Comparison of ENCODE assay signal across 9 cellular contexts in genomic region chr20:53623127-53623453, GRCh38. TPM values are rescaled to one million over a fixed set of nuclear protein-coding genes. Genes with fewer than 3 reads are reported as not detected.
DNase-seq lines count a peak whose midpoint lies in the region; ATAC-seq and TF ChIP-seq lines count a peak whose summit lies in the region.
"Had no signal": no experiment of that assay in that cellular context is flagged by ENCODE, and none has a peak within 500 bp of the region (broad histone marks: within the 10 kb centered on the region; RNA-seq: fewer than 3 reads in every experiment).

No MANE protein-coding gene starts in this region.

- WGBS in HUES64, result 6% methylated on average over 3 of the region's 3 CpGs
- no CpG with 5 or more reads among the region's 3 CpGs for WGBS in neuronal stem cell (ENCODE audit: extremely low coverage in 2 of 2, insufficient read length in 2 of 2, insufficient replicate concordance in 1 of 2), 2 donors

- intact Hi-C loops in CD8-positive, alpha-beta T cell (cut with DNase I, micrococcal nuclease), result no loop called here
- intact Hi-C loops in dorsolateral prefrontal cortex (cut with DNase I), result no loop called here

- H3K4ac ChIP-seq in neuronal stem cell (ENCODE audit: low read length), result no peak overlapping the region

- no peak overlapping the region for H2BK5ac ChIP-seq in neuronal stem cell (ENCODE audit: low read length)

- no peaks in the 10 kb centered on the region for H3K36me3 Mint-ChIP-seq in CD8-positive, alpha-beta T cell

- H2BK15ac ChIP-seq in neuronal stem cell (ENCODE audit: low read length), result no peak overlapping the region

- H3K23ac ChIP-seq in neuronal stem cell (ENCODE audit: low read depth, low read length, poor library complexity), result no peak overlapping the region

- H3K9me3 ChIP-seq in CD8-positive, alpha-beta T cell (ENCODE audit: low read length), result no peaks in the 10 kb centered on the region
- no peaks in the 10 kb centered on the region for H3K9me3 ChIP-seq in HUES64 (ENCODE audit: insufficient read depth, low read depth, low read length)
- no peaks in the 10 kb centered on the region for H3K9me3 ChIP-seq in neuronal stem cell (replicated peaks in 1 of 2; ENCODE audit: control insufficient read depth in 2 of 2, insufficient read depth in 1 of 2, low read depth in 1 of 2, low read length in 2 of 2)

- DNase-seq in CD8-positive, alpha-beta T cell, result no peak
- DNase-seq in dorsolateral prefrontal cortex (no peak), neuronal stem cell (ENCODE audit: low spot score) (no peak), NCI-H226 (no peak), SIG-M5 treated with dmso at 0.1 percent for 504 hours (lab: John Stamatoyannopoulos, UW; ENCODE audit: unreplicated experiment) (no peak), iPS-NIHi11 (ENCODE audit: low spot score) (no peak)
- DNase-seq: occipital lobe had no signal

- H3K4me1 Mint-ChIP-seq in CD8-positive, alpha-beta T cell (ENCODE audit: low read depth), result peaks cover 42% of the 10 kb centered on the region

- TF ChIP-seq CTCF in CD8-positive, alpha-beta T cell (IDR thresholded peaks at IDR 0.05), result no peak
- peak in 5 of 56 donors; percentile 18 to 35 (median 22) for TF ChIP-seq CTCF in dorsolateral prefrontal cortex (IDR thresholded peaks at IDR 0.05 in 54 of 56, conservative IDR thresholded peaks at IDR 0.05 in 2 of 56; ENCODE audit: low read depth in 1 of 56, partially characterized antibody in 56 of 56)

- H3K18ac ChIP-seq in neuronal stem cell (ENCODE audit: low read length), result no peak overlapping the region

- peak overlapping the region; percentile 75 for H3K9ac ChIP-seq in HUES64 (ENCODE audit: low read depth, low read length)
- H3K9ac ChIP-seq in neuronal stem cell (ENCODE audit: low read depth, low read length, poor library complexity), result no peak overlapping the region

- H3K36me3 ChIP-seq in CD8-positive, alpha-beta T cell (ENCODE audit: insufficient read depth, low read length), result no peaks in the 10 kb centered on the region
- H3K36me3 ChIP-seq in HUES64 (ENCODE audit: insufficient read depth, low read length), result no peaks in the 10 kb centered on the region
- H3K36me3 ChIP-seq in neuronal stem cell (replicated peaks in 1 of 2; ENCODE audit: control insufficient read depth in 2 of 2, insufficient read depth in 2 of 2, low read length in 2 of 2), result no peaks in the 10 kb centered on the region

- no peak overlapping the region for H3K14ac ChIP-seq in neuronal stem cell (ENCODE audit: low read length)

- POLR2A ChIA-PET in CD8-positive, alpha-beta T cell (lab: Charles Lee), result interaction anchor here (0.6 to 4.8 kb wide), 12 partner anchors 9 to 327 kb away, joined by 3 to 53 read pairs (median 4); no protein-coding TSS in a partner anchor

- H3K79me1 ChIP-seq in neuronal stem cell (ENCODE audit: low read depth, low read length), result no peaks in the 10 kb centered on the region

- H3K4me3 Mint-ChIP-seq in CD8-positive, alpha-beta T cell, result peak overlapping the region; percentile 80

- H3K27me3 ChIP-seq in CD8-positive, alpha-beta T cell (ENCODE audit: insufficient read depth, low read length), result no peaks in the 10 kb centered on the region
- H3K27me3 ChIP-seq in HUES64 (ENCODE audit: insufficient read depth, low read length) (no peaks in the 10 kb centered on the region), dorsolateral prefrontal cortex (no peaks in the 10 kb centered on the region), neuronal stem cell (ENCODE audit: control insufficient read depth in 3 of 3, insufficient read depth in 3 of 3, low read depth in 1 of 3, low read length in 3 of 3) (no peaks in the 10 kb centered on the region)

- H3K27me3 Mint-ChIP-seq in CD8-positive, alpha-beta T cell (ENCODE audit: low read depth), result no peaks in the 10 kb centered on the region

- peak overlapping the region; percentile 94 for H3K27ac Mint-ChIP-seq in CD8-positive, alpha-beta T cell

- H3K4me1 ChIP-seq in CD8-positive, alpha-beta T cell (ENCODE audit: insufficient read depth, low read length), result peaks cover 40% of the 10 kb centered on the region
- H3K4me1 ChIP-seq in HUES64 (ENCODE audit: insufficient read depth, low read length) (peaks cover 31% of the 10 kb centered on the region), neuronal stem cell (ENCODE audit: control insufficient read depth in 2 of 2, insufficient read depth in 1 of 2, low read depth in 1 of 2, low read length in 2 of 2) (peaks cover 7 to 13% of the 10 kb centered on the region in 2 donors)

- peak overlapping the region; percentile 78 for H2AFZ ChIP-seq in neuronal stem cell (ENCODE audit: low read length)

- no peak overlapping the region for H4K91ac ChIP-seq in neuronal stem cell (ENCODE audit: low read depth, low read length, poor library complexity)

- peak overlapping the region; percentile 41 for H3K27ac ChIP-seq in CD8-positive, alpha-beta T cell (ENCODE audit: low read depth, low read length)
- H3K27ac ChIP-seq in HUES64 (ENCODE audit: low read depth, low read length) (peak overlapping the region; percentile 91), dorsolateral prefrontal cortex (peak overlapping the region in 53 of 59 donors; percentile 23 to 90 (median 72)), neuronal stem cell (replicated peaks; ENCODE audit: low read length) (no peak overlapping the region)

- no peak for ATAC-seq in CD8-positive, alpha-beta T cell
- no peak for ATAC-seq in HG03457 (IDR thresholded peaks at IDR 0.05; ENCODE audit: unreplicated experiment)

- H3K9me3 Mint-ChIP-seq in CD8-positive, alpha-beta T cell, result no peaks in the 10 kb centered on the region

- no peak overlapping the region for H4K8ac ChIP-seq in neuronal stem cell (ENCODE audit: low read depth, low read length)

- no peak overlapping the region for H2AK5ac ChIP-seq in neuronal stem cell (ENCODE audit: low read depth, low read length)

- no peak overlapping the region for H2BK12ac ChIP-seq in neuronal stem cell (ENCODE audit: low read length)

- no peak overlapping the region for H2BK120ac ChIP-seq in neuronal stem cell (ENCODE audit: low read depth, low read length)

- peak overlapping the region; percentile 32 for H3K4me3 ChIP-seq in CD8-positive, alpha-beta T cell (ENCODE audit: low read depth, low read length)
- H3K4me3 ChIP-seq in HUES64 (ENCODE audit: low read length), result peak overlapping the region; percentile 49; the same call in 1 of the 2 replicates
- H3K4me3 ChIP-seq in dorsolateral prefrontal cortex, result peak overlapping the region; percentile 25 to 73 (median 51)
- H3K4me3 ChIP-seq in neuronal stem cell (ENCODE audit: low read length in 2 of 2), result peak overlapping the region in 1 of 2 donors; percentile 38

- CTCF ChIA-PET in CD8-positive, alpha-beta T cell (lab: Charles Lee), result interaction anchor here (0.6 to 2.1 kb wide), 6 partner anchors 9 to 315 kb away, joined by 3 to 6 read pairs (median 3); no protein-coding TSS in a partner anchor

- H3K4me2 ChIP-seq in neuronal stem cell (ENCODE audit: insufficient read depth, low read length, poor library complexity, severe bottlenecking), result peak overlapping the region; percentile 61

RNA-seq across cellular contexts. Expression of gene ZNF217, which starts 29.5 kb away (rescaled TPM):
- total RNA-seq in CD8-positive, alpha-beta T cell, result 10 to 100 TPM; 71.8 to 79.9 TPM
- polyA plus RNA-seq in HUES64 (2013, experiment 1 of 2), result 33.1 TPM
- polyA plus RNA-seq in HUES64 (2013, experiment 2 of 2), result 40.0 TPM
- total RNA-seq in dorsolateral prefrontal cortex, result 10 to 100 TPM in 20 of 120 experiments, 1 to 10 TPM in 100; 3.0 to 16.2 (median 7.4) TPM
- polyA plus RNA-seq in neuronal stem cell (2013, experiment 1 of 2), result 31.6 TPM
- 32.6 TPM for polyA plus RNA-seq in neuronal stem cell (2013, experiment 2 of 2)

Comparison
In these comparisons a context has a peak if more than half of its experiments do, and no peak if none do; other contexts are left out.
1. RNA of gene ZNF217, which starts 29.5 kb away (total RNA-seq): 71.8 to 79.9 TPM in CD8-positive, alpha-beta T cell; 3.0 to 16.2 TPM in dorsolateral prefrontal cortex; every median in the first group is over 4 times any median in the second.